Comparison of ENCODE assay signal across 12 cellular contexts in the genomic region with DNA sequence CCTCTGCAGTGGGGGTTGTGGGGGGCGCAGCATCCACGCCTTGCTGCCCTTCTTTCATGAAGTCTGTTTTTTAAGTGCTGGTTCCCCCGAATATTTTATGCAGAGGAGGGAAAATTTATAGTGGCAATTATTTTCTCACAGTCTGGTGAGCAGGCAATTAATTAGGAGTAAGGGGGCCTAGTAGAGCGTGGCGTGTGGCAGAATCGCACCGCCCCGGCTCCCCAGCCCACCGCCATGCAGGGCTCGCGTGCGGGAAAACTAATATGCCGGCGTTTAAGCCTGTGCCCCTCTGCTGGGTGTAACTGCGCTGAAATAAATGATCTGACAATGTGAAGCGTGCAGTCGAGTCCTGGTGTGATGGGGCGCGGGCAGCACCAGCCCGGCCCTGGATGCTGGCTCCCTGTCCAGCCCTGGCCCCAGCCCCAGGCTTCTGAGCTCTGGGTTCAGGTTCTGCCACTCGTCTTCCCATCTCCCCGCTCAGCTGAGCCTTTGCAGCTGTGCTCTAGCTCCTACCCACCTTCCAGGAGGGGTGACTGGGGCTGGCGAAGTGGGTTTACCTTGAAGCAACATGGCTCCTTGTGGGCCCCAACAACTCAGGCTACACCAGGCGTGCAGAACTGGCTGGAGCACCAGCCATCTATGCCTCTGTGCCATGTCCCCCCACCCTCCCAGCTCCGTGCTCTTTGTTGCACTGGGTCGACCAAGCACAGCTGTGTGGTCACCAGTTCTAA. TPM values are rescaled to one million over a fixed set of nuclear protein-coding genes. Genes with fewer than 3 reads are reported as not detected.
DNase-seq lines count a peak whose midpoint lies in the region; FAIRE-seq and TF ChIP-seq lines count a peak whose summit lies in the region.
"Had no signal": no experiment of that assay in that cellular context is flagged by ENCODE, and none has a peak within 500 bp of the region (broad histone marks: within the 10 kb centered on the region; RNA-seq: fewer than 3 reads in every experiment).

No MANE protein-coding gene starts in this region.

- no peak overlapping the region for H3K27ac Mint-ChIP-seq in MCF 10A (ENCODE audit: low read depth, unreplicated experiment)
- H3K27ac Mint-ChIP-seq: CD8-positive, alpha-beta memory T cell; GM23338 had no signal

- no peaks in the 10 kb centered on the region for H3K4me1 Mint-ChIP-seq in MCF 10A (ENCODE audit: insufficient read depth, unreplicated experiment)

- CTCF ChIA-PET in MCF 10A (lab: Yijun Ruan, JAX) (interaction anchor here (0.6 to 19.7 kb wide), 30 partner anchors 10 to 623 kb away, joined by 3 to 273 read pairs (median 4); no protein-coding TSS in a partner anchor), mammary epithelial cell (lab: Charles Lee; ENCODE audit: low non-redundant PET) (interaction anchor here (0.6 to 1.2 kb wide), 2 partner anchors 303 to 312 kb away, joined by 5 to 8 read pairs; no protein-coding TSS in a partner anchor), H1 (lab: Charles Lee; ENCODE audit: partially characterized antibody) (interaction anchor here (0.6 to 11.5 kb wide), 62 partner anchors 7 to 1336 kb away, joined by 3 to 291 read pairs (median 4); partner anchors contain the start of gene ENGASE)

- no peak overlapping the region for H2BK5ac ChIP-seq in H1 (ENCODE audit: low read depth, low read length)

- BruUV-seq in MCF 10A (replicated peaks; lab: Mats Ljungman, UMichigan) (TSS peak; percentile 16), mammary epithelial cell (replicated peaks; lab: Mats Ljungman, UMichigan) (no TSS peak)

- H2AFZ ChIP-seq in mammary epithelial cell (ENCODE audit: low read depth, low read length) (no peak overlapping the region), H1 (ENCODE audit: low read length) (no peak overlapping the region), osteoblast (ENCODE audit: low read length) (no peak overlapping the region)
- H2AFZ ChIP-seq: GM23338 had no signal

- H2BK20ac ChIP-seq in H1 (ENCODE audit: low read length): no peak overlapping the region

- no peaks in the 10 kb centered on the region for H3K9me3 Mint-ChIP-seq in MCF 10A (ENCODE audit: unreplicated experiment)
- H3K9me3 Mint-ChIP-seq: CD8-positive, alpha-beta memory T cell; GM23338; H9 had no signal

- no peak overlapping the region for H3K14ac ChIP-seq in H1 (ENCODE audit: insufficient read length)

- no peak overlapping the region for H4K5ac ChIP-seq in H1 (ENCODE audit: insufficient read length, low read depth, low read length)

- H3K79me2 ChIP-seq in mammary epithelial cell (ENCODE audit: insufficient read depth, low read length): no peaks in the 10 kb centered on the region
- no peaks in the 10 kb centered on the region for H3K79me2 ChIP-seq in H1 (ENCODE audit: control insufficient read depth in 1 of 2, insufficient read depth in 2 of 2, low read length in 2 of 2)
- no peaks in the 10 kb centered on the region for H3K79me2 ChIP-seq in osteoblast (ENCODE audit: insufficient read depth, low read length)

- no peak overlapping the region for H3K4me2 ChIP-seq in mammary epithelial cell (ENCODE audit: insufficient read depth, low read depth, low read length)
- H3K4me2 ChIP-seq in H1 (ENCODE audit: insufficient read depth in 1 of 2, low read depth in 2 of 2, low read length in 2 of 2): no peak overlapping the region
- H3K4me2 ChIP-seq in osteoblast (ENCODE audit: insufficient read depth, low read length): no peak overlapping the region
- H3K4me2 ChIP-seq: BLaER1, GM23338 had no signal

- H3K9me3 ChIP-seq in mammary epithelial cell (replicated peaks; ENCODE audit: insufficient read depth, low read length) (no peaks in the 10 kb centered on the region), H1 (ENCODE audit: insufficient read depth in 2 of 2, low read depth in 1 of 2, low read length in 1 of 2) (no peaks in the 10 kb centered on the region), osteoblast (ENCODE audit: low read depth, low read length) (no peaks in the 10 kb centered on the region), testis (no peaks in the 10 kb centered on the region)
- H3K9me3 ChIP-seq: BLaER1, Caco-2 had no signal

- POLR2A ChIA-PET in MCF 10A (lab: Yijun Ruan, JAX) (interaction anchor here (0.7 to 3.3 kb wide), 3 partner anchors 79 to 304 kb away, joined by 3 to 12 read pairs (median 4); partner anchors contain the start of gene CANT1), H1 (lab: Charles Lee; ENCODE audit: partially characterized antibody) (interaction anchor here (0.6 to 1.0 kb wide), 4 partner anchors 10 to 603 kb away, joined by 3 to 4 read pairs (median 3); no protein-coding TSS in a partner anchor)

- in situ Hi-C loops in mammary epithelial cell (cut with MboI; ENCODE audit: low sequenced_read_pairs in 2 of 2): loop anchor here (10.0 kb wide), 1 partner anchor 306 kb away; no protein-coding TSS in a partner anchor

- WGBS in mammary epithelial cell (ENCODE audit: low coverage, missing lambda C conversion rate): 81% methylated on average over 18 of the region's 26 CpGs
- 87% methylated on average over 25 of the region's 26 CpGs; no CpG with 5 or more reads in 1 of the 2 experiments for WGBS in H1 (ENCODE audit: extremely low coverage in 1 of 2, insufficient coverage in 1 of 2, insufficient read length in 1 of 2, insufficient replicate concordance in 2 of 2, low coverage in 1 of 2, low lambda C conversion rate in 2 of 2, missing lambda C conversion rate in 1 of 2), 2 experiments
- WGBS in testis, 2 donors: 88 to 92% methylated on average over 17 to 26 of the region's 26 CpGs

- H3K9ac ChIP-seq in mammary epithelial cell (ENCODE audit: insufficient read depth, low read length): no peak overlapping the region
- H3K9ac ChIP-seq in H1 (replicated peaks in 1 of 4; ENCODE audit: extremely low read depth in 1 of 4, low read depth in 3 of 4, low read length in 3 of 4): no peak overlapping the region
- H3K9ac ChIP-seq: BLaER1 had no signal

- no peaks in the 10 kb centered on the region for H3K27me3 ChIP-seq in mammary epithelial cell (ENCODE audit: insufficient read depth, low read length)
- no peaks in the 10 kb centered on the region for H3K27me3 ChIP-seq in H1 (replicated peaks in 1 of 4; ENCODE audit: control insufficient read depth in 3 of 4, extremely low read depth in 1 of 4, insufficient read depth in 3 of 4, low read length in 3 of 4)
- peaks cover 13% of the 10 kb centered on the region for H3K27me3 ChIP-seq in osteoblast (ENCODE audit: insufficient read depth, low read length)
- no peaks in the 10 kb centered on the region for H3K27me3 ChIP-seq in testis

- no peak for FAIRE-seq in H1 (lab: Jason Lieb, UNC)

- H2BK15ac ChIP-seq in H1 (ENCODE audit: low read length): no peak overlapping the region

- H4K91ac ChIP-seq in H1 (replicated peaks; ENCODE audit: insufficient read length, low read length): no peak overlapping the region

- TF ChIP-seq RAD21 in H1 (IDR thresholded peaks at IDR 0.05 in 1 of 2, conservative IDR thresholded peaks at IDR 0.05 in 1 of 2; ENCODE audit: low read depth in 2 of 2, low read length in 2 of 2): no peak

- no peaks in the 10 kb centered on the region for H3K23me2 ChIP-seq in H1 (ENCODE audit: low read depth, low read length)

- DNase-seq in MCF 10A (ENCODE audit: unreplicated experiment): no peak
- no peak for DNase-seq in mammary epithelial cell
- peak; percentile 79 for DNase-seq in NCI-H1694 (lab: John Stamatoyannopoulos, UW)
- DNase-seq in H1 (ENCODE audit: low read depth in 1 of 2, low spot score in 2 of 2): no peak
- DNase-seq in osteoblast (ENCODE audit: insufficient read length, low spot score, missing footprints): peak; percentile 68
- no peak for DNase-seq in activated T-cell treated with anti-CD3 and anti-CD28 coated beads, Interleukin-2, amount 50 U/mL, for 48 hours
- DNase-seq in testis: no peak

- peaks cover 10% of the 10 kb centered on the region for H3K36me3 Mint-ChIP-seq in MCF 10A (ENCODE audit: insufficient read depth, unreplicated experiment)

- H3K23ac ChIP-seq in H1 (ENCODE audit: insufficient read length): no peak overlapping the region

- no peak overlapping the region for H2AK5ac ChIP-seq in H1 (ENCODE audit: low read depth, low read length)

- no peak overlapping the region for H3K27ac ChIP-seq in mammary epithelial cell (ENCODE audit: insufficient read depth, low read depth, low read length)
- no peak overlapping the region for H3K27ac ChIP-seq in H1 (ENCODE audit: low read depth, low read length)
- no peak overlapping the region for H3K27ac ChIP-seq in osteoblast (ENCODE audit: low read depth, low read length)
- no peak overlapping the region for H3K27ac ChIP-seq in testis
- H3K27ac ChIP-seq: BLaER1 had no signal

- intact Hi-C loops in MCF 10A (cut with micrococcal nuclease) (no loop called here), mammary epithelial cell (cut with micrococcal nuclease) (loop anchor here (5.0 kb wide), 1 partner anchor 619 kb away; no protein-coding TSS in a partner anchor), testis (cut with DNase I; ENCODE audit: low total_unique reads) (loop anchor here (5.0 kb wide), 1 partner anchor 304 kb away; no protein-coding TSS in a partner anchor)

- peaks cover 14% of the 10 kb centered on the region for H3K27me3 Mint-ChIP-seq in MCF 10A (ENCODE audit: insufficient read depth, unreplicated experiment)

- no peak overlapping the region for H3K56ac ChIP-seq in H1 (replicated peaks; ENCODE audit: insufficient read length, low read depth, low read length)

- no peak overlapping the region for H3K4ac ChIP-seq in H1 (replicated peaks; ENCODE audit: insufficient read length, low read depth, low read length)

- H3K36me3 ChIP-seq in mammary epithelial cell (ENCODE audit: insufficient read depth, low read length) (no peaks in the 10 kb centered on the region), H1 (ENCODE audit: control insufficient read depth in 2 of 4, insufficient read depth in 4 of 4, low read length in 3 of 4) (peaks cover 0 to 6% (median 0%) of the 10 kb centered on the region in 4 experiments; a peak in 2 of 8 replicates), osteoblast (ENCODE audit: insufficient read depth, low read length) (peaks cover 5% of the 10 kb centered on the region), testis (ENCODE audit: low read depth, missing control alignments) (no peaks in the 10 kb centered on the region)

- dilution Hi-C loops in mammary epithelial cell (cut with HindIII; ENCODE audit: low sequenced_read_pairs): no loop called here

- H4K20me1 ChIP-seq in mammary epithelial cell (ENCODE audit: insufficient read depth, low read length) (peaks cover 2% of the 10 kb centered on the region), H1 (replicated peaks in 1 of 2; ENCODE audit: control insufficient read depth in 1 of 2, insufficient read depth in 2 of 2, low read length in 2 of 2) (peaks cover 3 to 10% of the 10 kb centered on the region in 2 experiments), osteoblast (ENCODE audit: insufficient read depth, low read length) (peaks cover 18% of the 10 kb centered on the region)

- TF ChIP-seq POLR2A in H1 (IDR thresholded peaks at IDR 0.05; ENCODE audit: control extremely low read depth in 1 of 2, low read depth in 2 of 2, low read length in 2 of 2) (no peak), testis (IDR thresholded peaks at IDR 0.05) (no peak)

- no peak overlapping the region for H2BK12ac ChIP-seq in H1 (ENCODE audit: low read depth, low read length)

- no peak for TF ChIP-seq EP300 in H1 (IDR thresholded peaks at IDR 0.05; ENCODE audit: borderline replicate concordance in 1 of 2, low read depth in 2 of 2, low read length in 2 of 2)

- no peak for TF ChIP-seq CTCF in MCF 10A (IDR thresholded peaks at IDR 0.05; ENCODE audit: unreplicated experiment)
- no peak for TF ChIP-seq CTCF in mammary epithelial cell (conservative IDR thresholded peaks at IDR 0.05 in 1 of 2, IDR thresholded peaks at IDR 0.05 in 1 of 2; ENCODE audit: extremely low read depth in 1 of 2, insufficient read depth in 1 of 2, low read depth in 1 of 2, low read length in 2 of 2)
- TF ChIP-seq CTCF in H1 (IDR thresholded peaks at IDR 0.05; ENCODE audit: control extremely low read depth in 1 of 3, insufficient read depth in 1 of 3, low read depth in 1 of 3, low read length in 3 of 3): no peak
- no peak for TF ChIP-seq CTCF in osteoblast (IDR thresholded peaks at IDR 0.05; ENCODE audit: extremely low read depth, low read depth, low read length)
- no peak for TF ChIP-seq CTCF in testis (IDR thresholded peaks at IDR 0.05)

- H3K4me3 ChIP-seq in mammary epithelial cell (replicated peaks in 1 of 3; ENCODE audit: insufficient read depth in 1 of 3, low read depth in 2 of 3, low read length in 3 of 3) (no peak overlapping the region), H1 (ENCODE audit: extremely low read depth in 1 of 4, insufficient read depth in 2 of 4, low read depth in 3 of 4, low read length in 4 of 4) (no peak overlapping the region), osteoblast (ENCODE audit: insufficient read depth, low read length) (no peak overlapping the region), testis (no peak overlapping the region)
- H3K4me3 ChIP-seq: BLaER1, GM23338 had no signal

- peak overlapping the region; percentile 45 for H4K8ac ChIP-seq in H1 (ENCODE audit: extremely low read depth, insufficient read depth, low read length)

- H3K18ac ChIP-seq in H1 (ENCODE audit: extremely low read depth, low read length): no peak overlapping the region

- H3K79me1 ChIP-seq in H1 (ENCODE audit: low read depth, low read length): no peaks in the 10 kb centered on the region

- H3K4me1 ChIP-seq in mammary epithelial cell (ENCODE audit: insufficient read depth, low read length) (no peaks in the 10 kb centered on the region), H1 (replicated peaks in 1 of 4; ENCODE audit: control insufficient read depth in 3 of 4, insufficient read depth in 4 of 4, low read length in 3 of 4) (no peaks in the 10 kb centered on the region), osteoblast (ENCODE audit: insufficient read depth, low read length) (no peaks in the 10 kb centered on the region), testis (peaks cover 8% of the 10 kb centered on the region)
- H3K4me1 ChIP-seq: Caco-2 had no signal

- H2BK120ac ChIP-seq in H1 (replicated peaks; ENCODE audit: low read depth, low read length): no peak overlapping the region

- H3K4me3 Mint-ChIP-seq in MCF 10A (ENCODE audit: unreplicated experiment): no peak overlapping the region
- H3K4me3 Mint-ChIP-seq: CD8-positive, alpha-beta memory T cell; GM23338; H9 had no signal

RNA-seq across cellular contexts. Expression of gene ENGASE, which starts 13.8 kb away (rescaled TPM):
- total RNA-seq in MCF 10A (2022): 34.5 and 40.3 TPM in 2 replicates
- 10 to 100 TPM; 11.8 to 24.2 TPM for total RNA-seq in mammary epithelial cell
- 4.0 TPM for polyA plus RNA-seq in mammary epithelial cell
- 4.9 TPM for polyA minus RNA-seq in mammary epithelial cell
- total RNA-seq in H1 (2021; fragmentation: NEBNext Ultra II Directional; extraction: Animal tissue kit (Norgen Biotek cat#: 25700)): 30.6 and 36.1 TPM in 2 replicates
- polyA plus RNA-seq in H1 (2011; rRNA removed): 9.3 and 18.8 TPM in 2 replicates
- polyA plus RNA-seq in H1 (2011; cell fraction: cytosol; rRNA removed): 22.9 TPM
- 218 TPM for polyA plus RNA-seq in H1 (2011; cell fraction: nucleus; rRNA removed)
- 18.7 to 30.4 TPM (median 25.2 TPM) in 4 replicates for polyA plus RNA-seq in H1 (2012, experiment 1 of 2)
- polyA plus RNA-seq in H1 (2012, experiment 2 of 2): 8.1 TPM
- polyA plus RNA-seq in H1 (2013, experiment 1 of 2): 13.4 TPM
- 12.1 TPM for polyA plus RNA-seq in H1 (2013, experiment 2 of 2)
- 9.8 and 10.3 TPM in 2 replicates for polyA minus RNA-seq in H1 (2011; rRNA and poly(A)+ RNA removed)
- 17.5 TPM for polyA minus RNA-seq in H1 (2011; cell fraction: cytosol; rRNA and poly(A)+ RNA removed)
- polyA minus RNA-seq in H1 (2011; cell fraction: nucleus; rRNA and poly(A)+ RNA removed): 28.1 TPM
- total RNA-seq in osteoblast: 11.8 and 14.5 TPM in 2 replicates
- total RNA-seq in testis: 10 to 100 TPM; 34.9 to 48.5 TPM
- 20.3 TPM for polyA plus RNA-seq in testis (ENCODE audit: insufficient read depth, low read depth, low replicate concordance)

Comparison
In these comparisons a context has a peak if more than half of its experiments do, and no peak if none do; other contexts are left out.
1. DNase-seq: peak in NCI-H1694 (single experiment) and osteoblast (single experiment); none in MCF 10A (single experiment), mammary epithelial cell (single experiment), H1 (0 of 2), activated T-cell treated with anti-CD3 and anti-CD28 coated beads, Interleukin-2, amount 50 U/mL, for 48 hours (0 of 2) and testis (single experiment).